In the genomic region with DNA sequence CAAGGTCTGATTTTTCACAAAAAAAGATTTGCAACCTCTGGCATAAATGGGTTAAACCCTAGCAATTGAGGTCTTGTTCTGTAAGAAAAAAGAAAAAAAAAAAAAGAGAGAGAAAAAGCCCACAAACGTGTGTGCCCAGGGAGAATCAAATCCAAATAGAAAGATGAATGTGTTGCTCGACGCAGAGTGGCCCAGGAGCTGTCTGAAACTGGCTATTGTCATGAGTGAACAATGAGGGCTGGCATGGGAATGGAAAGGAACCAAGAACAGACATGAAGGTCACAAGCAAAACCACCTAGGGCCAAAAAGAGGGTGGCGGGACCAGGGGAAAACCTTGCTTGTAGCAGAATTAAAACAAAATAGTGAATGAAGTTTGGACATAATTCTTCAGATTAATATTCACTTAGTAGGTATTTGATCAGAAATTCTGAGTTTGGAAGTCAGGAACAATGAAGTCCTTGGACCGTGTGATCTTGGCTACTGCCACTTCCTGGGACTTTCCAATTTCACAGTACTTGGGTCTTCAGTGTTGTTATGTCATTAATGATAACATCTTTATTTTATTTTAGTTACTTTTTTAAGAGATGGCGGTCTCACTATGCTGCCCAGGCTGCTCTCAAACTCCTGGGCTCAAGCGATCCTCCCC, we compare ENCODE assay signal across 8 cellular contexts. TPM values are rescaled to one million over a fixed set of nuclear protein-coding genes. Genes with fewer than 3 reads are reported as not detected.
DNase-seq lines count a peak whose midpoint lies in the region; ATAC-seq and TF ChIP-seq lines count a peak whose summit lies in the region.

No MANE protein-coding gene starts in this region.

- TF ChIP-seq POLR2A in suprapubic skin (IDR thresholded peaks at IDR 0.05) = no peak
- TF ChIP-seq POLR2A in lower leg skin (IDR thresholded peaks at IDR 0.05) = no peak

- H3K36me3 Mint-ChIP-seq in activated CD8-positive, alpha-beta memory T cell treated with anti-CD3 and anti-CD28 coated beads, Interleukin-2, amount 10 ng/mL, durations not matched to agents 7 days and 5 days = peaks cover 79% of the 10 kb centered on the region
- H3K36me3 Mint-ChIP-seq in activated T-cell treated with anti-CD3 and anti-CD28 coated beads, Interleukin-2, amount 50 U/mL, for 72 hours (ENCODE audit: insufficient read depth in 2 of 2) = peaks cover 46 to 60% of the 10 kb centered on the region in 2 donors

- peaks cover 49% of the 10 kb centered on the region for H3K4me1 ChIP-seq in iPS-18a (ENCODE audit: control insufficient read depth, low read depth, low read length)
- peaks cover 88% of the 10 kb centered on the region for H3K4me1 ChIP-seq in suprapubic skin

- no peak for TF ChIP-seq CTCF in suprapubic skin (IDR thresholded peaks at IDR 0.05)
- TF ChIP-seq CTCF in lower leg skin (IDR thresholded peaks at IDR 0.05) = no peak

- intact Hi-C loops in lower leg skin (cut with DNase I; ENCODE audit: low total_unique reads) = no loop called here

- H3K9me3 ChIP-seq in iPS-18a (ENCODE audit: control insufficient read depth, low read depth, low read length) = no peaks in the 10 kb centered on the region
- no peaks in the 10 kb centered on the region for H3K9me3 ChIP-seq in suprapubic skin

- CTCF ChIA-PET in activated CD8-positive, alpha-beta memory T cell treated with anti-CD3 and anti-CD28 coated beads, Interleukin-2, amount 10 ng/mL, durations not matched to agents 7 days and 5 days (lab: Charles Lee) = interaction anchor here (1.0 to 5.0 kb wide), 4 partner anchors 11 to 130 kb away, joined by 3 to 54 read pairs (median 6); no protein-coding TSS in a partner anchor

- no peaks in the 10 kb centered on the region for H3K27me3 Mint-ChIP-seq in activated CD8-positive, alpha-beta memory T cell treated with anti-CD3 and anti-CD28 coated beads, Interleukin-2, amount 10 ng/mL, durations not matched to agents 7 days and 5 days
- no peaks in the 10 kb centered on the region for H3K27me3 Mint-ChIP-seq in activated T-cell treated with anti-CD3 and anti-CD28 coated beads, Interleukin-2, amount 50 U/mL, for 72 hours (ENCODE audit: low read depth)

- H3K27me3 ChIP-seq in iPS-18a (ENCODE audit: control insufficient read depth, insufficient read depth, low read length) = no peaks in the 10 kb centered on the region
- H3K27me3 ChIP-seq in suprapubic skin = no peaks in the 10 kb centered on the region

- peaks cover 68% of the 10 kb centered on the region for H3K4me1 Mint-ChIP-seq in activated CD8-positive, alpha-beta memory T cell treated with anti-CD3 and anti-CD28 coated beads, Interleukin-2, amount 10 ng/mL, durations not matched to agents 7 days and 5 days
- peaks cover 71% of the 10 kb centered on the region for H3K4me1 Mint-ChIP-seq in activated T-cell treated with anti-CD3 and anti-CD28 coated beads, Interleukin-2, amount 50 U/mL, for 72 hours (ENCODE audit: low read depth)

- no peak overlapping the region for H3K27ac ChIP-seq in iPS-18a (ENCODE audit: low read length)
- peak overlapping the region; percentile 71 for H3K27ac ChIP-seq in suprapubic skin

- H3K9me3 Mint-ChIP-seq in activated CD8-positive, alpha-beta memory T cell treated with anti-CD3 and anti-CD28 coated beads, Interleukin-2, amount 10 ng/mL, durations not matched to agents 7 days and 5 days (ENCODE audit: low read depth) = no peaks in the 10 kb centered on the region
- no peaks in the 10 kb centered on the region for H3K9me3 Mint-ChIP-seq in activated T-cell treated with anti-CD3 and anti-CD28 coated beads, Interleukin-2, amount 50 U/mL, for 72 hours

- H3K4me3 Mint-ChIP-seq in activated CD8-positive, alpha-beta memory T cell treated with anti-CD3 and anti-CD28 coated beads, Interleukin-2, amount 10 ng/mL, durations not matched to agents 7 days and 5 days = peak overlapping the region; percentile 97
- peak overlapping the region; percentile 82 to 87 for H3K4me3 Mint-ChIP-seq in activated T-cell treated with anti-CD3 and anti-CD28 coated beads, Interleukin-2, amount 50 U/mL, for 72 hours

- peak overlapping the region; percentile 91 for H3K4me3 ChIP-seq in iPS-18a (ENCODE audit: low read length)
- peak overlapping the region; percentile 7 for H3K4me3 ChIP-seq in suprapubic skin
- no peak overlapping the region for H3K4me3 ChIP-seq in lower leg skin (ENCODE audit: low read depth, poor library complexity, severe bottlenecking)

- H3K9ac ChIP-seq in iPS-18a (ENCODE audit: low read length) = no peak overlapping the region

- peaks cover 58% of the 10 kb centered on the region for H3K36me3 ChIP-seq in iPS-18a (ENCODE audit: control insufficient read depth, low read depth, low read length)
- peaks cover 26% of the 10 kb centered on the region for H3K36me3 ChIP-seq in suprapubic skin

- peak overlapping the region; percentile 97 for H3K27ac Mint-ChIP-seq in activated CD8-positive, alpha-beta memory T cell treated with anti-CD3 and anti-CD28 coated beads, Interleukin-2, amount 10 ng/mL, durations not matched to agents 7 days and 5 days
- peak overlapping the region; percentile 99 for H3K27ac Mint-ChIP-seq in activated T-cell treated with anti-CD3 and anti-CD28 coated beads, Interleukin-2, amount 50 U/mL, for 72 hours

- TF ChIP-seq EP300 in suprapubic skin (IDR thresholded peaks at IDR 0.05) = no peak

- DNase-seq in activated CD8-positive, alpha-beta memory T cell treated with anti-CD3 and anti-CD28 coated beads, Interleukin-2, amount 10 ng/mL, durations not matched to agents 7 days and 5 days = no peak
- no peak for DNase-seq in activated CD8-positive, alpha-beta memory T cell treated with anti-CD3 and anti-CD28 coated beads for 24 hours
- no peak for DNase-seq in activated T-cell treated with anti-CD3 and anti-CD28 coated beads, Interleukin-2, amount 50 U/mL, for 72 hours
- DNase-seq in suprapubic skin (ENCODE audit: low spot score in 2 of 2) (no peak), lower leg skin (ENCODE audit: low spot score in 2 of 2) (no peak), left lobe of liver (ENCODE audit: low spot score) (no peak), H4 (ENCODE audit: low spot score) (no peak)

- ATAC-seq in activated CD8-positive, alpha-beta memory T cell treated with anti-CD3 and anti-CD28 coated beads, Interleukin-2, amount 10 ng/mL, durations not matched to agents 7 days and 5 days = no peak
- ATAC-seq in activated T-cell treated with anti-CD3 and anti-CD28 coated beads, Interleukin-2, amount 50 U/mL, for 72 hours (replicated peaks in 1 of 2) = no peak
- no peak for ATAC-seq in left lobe of liver

- 39% methylated on average over 7 of the region's 7 CpGs for WGBS in suprapubic skin
- 49 to 50% methylated on average over 7 of the region's 7 CpGs for WGBS in lower leg skin, 2 donors

RNA-seq across cellular contexts. Expression of a gene that starts 3.1 kb away (rescaled TPM):
- total RNA-seq in activated CD8-positive, alpha-beta memory T cell treated with anti-CD3 and anti-CD28 coated beads, Interleukin-2, amount 10 ng/mL, durations not matched to agents 7 days and 5 days = 1,000 to 10,000 TPM; 2,070 to 2,300 TPM
- total RNA-seq in activated T-cell treated with anti-CD3 and anti-CD28 coated beads, Interleukin-2, amount 50 U/mL, for 72 hours = 1,000 to 10,000 TPM; 1,803 to 1,841 TPM
- 100 to 1,000 TPM; 406 to 694 (median 578) TPM for total RNA-seq in suprapubic skin
- total RNA-seq in lower leg skin = 100 to 1,000 TPM; 351 to 688 (median 453) TPM
- total RNA-seq in left lobe of liver = 382 TPM
- 2,952 and 3,019 TPM in 2 replicates for total RNA-seq in H4 (2014; rRNA removed; shearing (Covaris generic))

RNA-seq across cellular contexts. Expression of a gene that starts 57.9 kb away (rescaled TPM):
- 10 to 100 TPM; 38.3 TPM for total RNA-seq in activated CD8-positive, alpha-beta memory T cell treated with anti-CD3 and anti-CD28 coated beads, Interleukin-2, amount 10 ng/mL, durations not matched to agents 7 days and 5 days
- 100 to 1,000 TPM in 1 of 2 donors, 10 to 100 TPM in 1; 98.7 to 105 TPM for total RNA-seq in activated T-cell treated with anti-CD3 and anti-CD28 coated beads, Interleukin-2, amount 50 U/mL, for 72 hours
- total RNA-seq in suprapubic skin (100 to 1,000 TPM in 2 of 4 donors, 10 to 100 TPM in 2; 43.4 to 113 (median 83.3) TPM), lower leg skin (10 to 100 TPM; 41.0 to 84.9 (median 76.8) TPM), left lobe of liver (30.9 TPM)
- total RNA-seq in H4 (2014; rRNA removed; shearing (Covaris generic)) = 14.0 and 19.1 TPM in 2 replicates
